ENCODE assay signal across 8 cellular contexts in genomic region chr17:4967539-4968165, GRCh38. TPM values are rescaled to one million over a fixed set of nuclear protein-coding genes. Genes with fewer than 3 reads are reported as not detected.
DNase-seq lines count a peak whose midpoint lies in the region; ATAC-seq, FAIRE-seq and TF ChIP-seq lines count a peak whose summit lies in the region.

A gene with protein sequence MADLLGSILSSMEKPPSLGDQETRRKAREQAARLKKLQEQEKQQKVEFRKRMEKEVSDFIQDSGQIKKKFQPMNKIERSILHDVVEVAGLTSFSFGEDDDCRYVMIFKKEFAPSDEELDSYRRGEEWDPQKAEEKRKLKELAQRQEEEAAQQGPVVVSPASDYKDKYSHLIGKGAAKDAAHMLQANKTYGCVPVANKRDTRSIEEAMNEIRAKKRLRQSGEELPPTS (minus strand): TSS chr17:4967817. CDS start chr17:4967804, 13 bp downstream.

- H4K5ac ChIP-seq in H1 (ENCODE audit: insufficient read length, low read depth, low read length), result peak within 1 kb of the TSS; percentile 95

- H3K27me3 ChIP-seq in H1 (replicated peaks in 1 of 4; ENCODE audit: control insufficient read depth in 3 of 4, extremely low read depth in 1 of 4, insufficient read depth in 3 of 4, low read length in 3 of 4), result peaks cover 0 to 4% (median under 1%) of the 10 kb centered on the region in 4 experiments; a peak in 3 of 7 replicates

- peaks cover 19% of the 10 kb centered on the region; the same call in 1 of the 2 replicates for H3K23me2 ChIP-seq in H1 (ENCODE audit: low read depth, low read length)

- peaks cover 0 to 11% (median 0%) of the 10 kb centered on the region in 4 experiments; a peak in 1 of 8 replicates for H3K36me3 ChIP-seq in H1 (ENCODE audit: control insufficient read depth in 2 of 4, insufficient read depth in 4 of 4, low read length in 3 of 4)

- no peak within 1 kb of the TSS for H3K23ac ChIP-seq in H1 (ENCODE audit: insufficient read length)

- peak within 1 kb of the TSS; percentile 96 for H3K27ac ChIP-seq in H1 (ENCODE audit: low read depth, low read length)

- POLR2A ChIA-PET in H1 (lab: Charles Lee; ENCODE audit: partially characterized antibody), result interaction anchor here (0.7 to 32.4 kb wide), 18 partner anchors 11 to 185 kb away, joined by 3 to 987 read pairs (median 4); partner anchors contain the start of genes C17orf107, CAMTA2, ENO3 and INCA1

- peak within 1 kb of the TSS; percentile 99; the same call in 1 of the 2 replicates for H2BK15ac ChIP-seq in H1 (ENCODE audit: low read length)

- FAIRE-seq in H1 (lab: Jason Lieb, UNC), result no peak

- TF ChIP-seq POLR2A in H1 (IDR thresholded peaks at IDR 0.05; ENCODE audit: control extremely low read depth in 1 of 2, low read depth in 2 of 2, low read length in 2 of 2), result peak; percentile 82 to 94

- peak within 1 kb of the TSS; percentile 76 for H3K4ac ChIP-seq in H1 (replicated peaks; ENCODE audit: insufficient read length, low read depth, low read length)

- peaks cover 0 to 16% of the 10 kb centered on the region in 2 experiments; a peak in 2 of 4 replicates for H3K79me2 ChIP-seq in H1 (ENCODE audit: control insufficient read depth in 1 of 2, insufficient read depth in 2 of 2, low read length in 2 of 2)

- TF ChIP-seq RAD21 in H1 (IDR thresholded peaks at IDR 0.05 in 1 of 2, conservative IDR thresholded peaks at IDR 0.05 in 1 of 2; ENCODE audit: low read depth in 2 of 2, low read length in 2 of 2), result peak; percentile 40 to 41; a peak in 3 of 4 replicates

- peaks cover 2 to 16% (median 8%) of the 10 kb centered on the region in 4 experiments for H3K4me1 ChIP-seq in H1 (replicated peaks in 1 of 4; ENCODE audit: control insufficient read depth in 3 of 4, insufficient read depth in 4 of 4, low read length in 3 of 4)

- TF ChIP-seq EP300 in H1 (IDR thresholded peaks at IDR 0.05; ENCODE audit: borderline replicate concordance in 1 of 2, low read depth in 2 of 2, low read length in 2 of 2), result peak in 1 of 2 experiments; percentile 28; a peak in 1 of 3 replicates

- H2BK20ac ChIP-seq in H1 (ENCODE audit: low read length), result peak within 1 kb of the TSS; percentile 48; the same call in 1 of the 2 replicates

- H3K18ac ChIP-seq in H1 (ENCODE audit: extremely low read depth, low read length), result peak within 1 kb of the TSS; percentile 100

- H3K56ac ChIP-seq in H1 (replicated peaks; ENCODE audit: insufficient read length, low read depth, low read length), result peak within 1 kb of the TSS; percentile 83

- DNase-seq in COR-L47 (lab: John Stamatoyannopoulos, UW) (peak; percentile 80), HT1080 (ENCODE audit: low read depth) (peak; percentile 96), NOMO-1 treated with dmso at 0.1 percent for 144 hours (lab: John Stamatoyannopoulos, UW; ENCODE audit: unreplicated experiment) (peak; percentile 92), H1 (ENCODE audit: low read depth in 1 of 2, low spot score in 2 of 2) (peak; percentile 90 to 98), mesenteric fat pad (ENCODE audit: low spot score) (peak; percentile 96)
- peak; percentile 86 to 89 (median 86) for DNase-seq in activated CD8-positive, alpha-beta memory T cell treated with anti-CD3 and anti-CD28 coated beads for 48 hours (ENCODE audit: low read depth in 2 of 3, low spot score in 2 of 3)
- peak; percentile 87 for DNase-seq in stimulated activated CD8-positive, alpha-beta memory T cell treated with anti-CD3 and anti-CD28 coated beads, Interleukin-15, amount 100 ng/mL, for 1 hour (ENCODE audit: low read depth)

- H2BK120ac ChIP-seq in H1 (replicated peaks; ENCODE audit: low read depth, low read length), result no peak within 1 kb of the TSS

- peak within 1 kb of the TSS; percentile 99 for H2BK5ac ChIP-seq in H1 (ENCODE audit: low read depth, low read length)

- WGBS in H1 (ENCODE audit: extremely low coverage in 1 of 2, insufficient coverage in 1 of 2, insufficient read length in 1 of 2, insufficient replicate concordance in 2 of 2, low coverage in 1 of 2, low lambda C conversion rate in 2 of 2, missing lambda C conversion rate in 1 of 2), 2 experiments, result 3% methylated on average over 42 of the region's 43 CpGs; no CpG with 5 or more reads in 1 of the 2 experiments

- TF ChIP-seq CTCF in H1 (IDR thresholded peaks at IDR 0.05; ENCODE audit: control extremely low read depth in 1 of 3, insufficient read depth in 1 of 3, low read depth in 1 of 3, low read length in 3 of 3), result no peak

- peaks cover 2 to 6% of the 10 kb centered on the region in 2 experiments for H4K20me1 ChIP-seq in H1 (replicated peaks in 1 of 2; ENCODE audit: control insufficient read depth in 1 of 2, insufficient read depth in 2 of 2, low read length in 2 of 2)

- H3K79me1 ChIP-seq in H1 (ENCODE audit: low read depth, low read length), result peaks cover 3% of the 10 kb centered on the region; the same call in 1 of the 2 replicates

- peak within 1 kb of the TSS; percentile 29 for H3K14ac ChIP-seq in H1 (ENCODE audit: insufficient read length)

- CTCF ChIA-PET in H1 (lab: Charles Lee; ENCODE audit: partially characterized antibody), result interaction anchor here (0.6 to 7.3 kb wide), 9 partner anchors 10 to 197 kb away, joined by 3 to 41 read pairs (median 6); partner anchors contain the start of genes ENO3, PFN1 and SLC25A11

- no peaks in the 10 kb centered on the region for H3K9me3 ChIP-seq in H1 (ENCODE audit: insufficient read depth in 2 of 2, low read depth in 1 of 2, low read length in 1 of 2)

- peak; percentile 50 for ATAC-seq in GM21367 (IDR thresholded peaks at IDR 0.05; ENCODE audit: unreplicated experiment)

- H3K4me2 ChIP-seq in H1 (ENCODE audit: insufficient read depth in 1 of 2, low read depth in 2 of 2, low read length in 2 of 2), result peak within 1 kb of the TSS; percentile 92 to 99

- peak within 1 kb of the TSS; percentile 97 for H4K91ac ChIP-seq in H1 (replicated peaks; ENCODE audit: insufficient read length, low read length)

- no peak within 1 kb of the TSS for H2AFZ ChIP-seq in H1 (ENCODE audit: low read length)

- H3K4me3 ChIP-seq in H1 (ENCODE audit: extremely low read depth in 1 of 4, insufficient read depth in 2 of 4, low read depth in 3 of 4, low read length in 4 of 4), result peak within 1 kb of the TSS; percentile 71 to 90 (median 85)

- peak within 1 kb of the TSS; percentile 86 to 98 (median 92) for H3K9ac ChIP-seq in H1 (replicated peaks in 1 of 4; ENCODE audit: extremely low read depth in 1 of 4, low read depth in 3 of 4, low read length in 3 of 4)

- H2BK12ac ChIP-seq in H1 (ENCODE audit: low read depth, low read length), result peak within 1 kb of the TSS; percentile 99

- H2AK5ac ChIP-seq in H1 (ENCODE audit: low read depth, low read length), result peak within 1 kb of the TSS; percentile 75

- H4K8ac ChIP-seq in H1 (ENCODE audit: extremely low read depth, insufficient read depth, low read length), result peak within 1 kb of the TSS; percentile 97

TF ChIP-seq in H1, 55 proteins besides CTCF, POLR2A, EP300 and RAD21 (continues in another document):
- TF ChIP-seq TEAD4 (IDR thresholded peaks at IDR 0.05; ENCODE audit: low read depth, low read length) (peak; percentile 64; the same call in 1 of the 2 replicates), POLR2AphosphoS5 (IDR thresholded peaks at IDR 0.05; ENCODE audit: low read depth, low read length) (peak; percentile 81), HDAC2 (IDR thresholded peaks at IDR 0.05; ENCODE audit: borderline replicate concordance in 1 of 2, low read depth in 2 of 2, low read length in 2 of 2) (no peak; a peak in 1 of 4 replicates), SRF (IDR thresholded peaks at IDR 0.05; ENCODE audit: low read depth, low read length) (peak; percentile 43; the same call in 1 of the 2 replicates), ASH2L (IDR thresholded peaks at IDR 0.05; ENCODE audit: low read length) (peak; percentile 16), EZH2 (IDR thresholded peaks at IDR 0.05; ENCODE audit: low read depth, low read length, severe bottlenecking) (no peak), TAF7 (optimal IDR thresholded peaks at IDR 0.05; ENCODE audit: borderline replicate concordance, low read depth, low read length) (peak; percentile 77), RBBP5 (IDR thresholded peaks at IDR 0.05; ENCODE audit: borderline replicate concordance, low read depth, low read length) (peak; percentile 11; the same call in 1 of the 2 replicates), SP2 (IDR thresholded peaks at IDR 0.05; ENCODE audit: low read length) (peak; percentile 3; the same call in 1 of the 2 replicates), EGR1 (IDR thresholded peaks at IDR 0.05; ENCODE audit: borderline replicate concordance, low read depth, low read length) (peak; percentile 85; the same call in 1 of the 2 replicates), TBP (IDR thresholded peaks at IDR 0.05; ENCODE audit: low read depth, low read length) (peak; percentile 69; the same call in 1 of the 2 replicates), KDM5A (IDR thresholded peaks at IDR 0.05; ENCODE audit: low read length) (peak; percentile 65), PHF8 (conservative IDR thresholded peaks at IDR 0.05; ENCODE audit: low read depth, low read length) (peak; percentile 93), SAP30 (IDR thresholded peaks at IDR 0.05; ENCODE audit: insufficient read depth, insufficient replicate concordance, low read length) (peak; percentile 45), CEBPB (IDR thresholded peaks at IDR 0.05; ENCODE audit: low read depth, low read length) (no peak), CBX5 (IDR thresholded peaks at IDR 0.05; ENCODE audit: low read depth, low read length) (no peak), GTF2F1 (IDR thresholded peaks at IDR 0.05; ENCODE audit: borderline replicate concordance, low read depth, low read length) (peak; percentile 63; the same call in 1 of the 2 replicates), FOSL1 (IDR thresholded peaks at IDR 0.05; ENCODE audit: insufficient read depth, low read depth, low read length) (no peak)
- TF ChIP-seq, protein P1, sequence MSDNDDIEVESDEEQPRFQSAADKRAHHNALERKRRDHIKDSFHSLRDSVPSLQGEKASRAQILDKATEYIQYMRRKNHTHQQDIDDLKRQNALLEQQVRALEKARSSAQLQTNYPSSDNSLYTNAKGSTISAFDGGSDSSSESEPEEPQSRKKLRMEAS (IDR thresholded peaks at IDR 0.05), result peak; percentile 81

RNA-seq across cellular contexts. Expression of the gene that starts here (rescaled TPM):
- total RNA-seq in HT1080 (2014; rRNA removed; shearing (Covaris generic)), result 75.6 and 81.8 TPM in 2 replicates
- polyA plus RNA-seq in HT1080 (2015; cell fraction: cytosol; rRNA removed), result 60.9 and 63.2 TPM in 2 replicates
- 66.6 and 81.1 TPM in 2 replicates for polyA plus RNA-seq in HT1080 (2015; cell fraction: nucleus; rRNA removed)
- total RNA-seq in H1 (2021; fragmentation: NEBNext Ultra II Directional; extraction: Animal tissue kit (Norgen Biotek cat#: 25700)), result 81.9 and 83.6 TPM in 2 replicates
- 74.2 and 82.1 TPM in 2 replicates for polyA plus RNA-seq in H1 (2011; rRNA removed)
- polyA plus RNA-seq in H1 (2011; cell fraction: cytosol; rRNA removed), result 133 TPM
- polyA plus RNA-seq in H1 (2011; cell fraction: nucleus; rRNA removed), result 62.7 TPM
- 74.8 to 109 TPM (median 102 TPM) in 4 replicates for polyA plus RNA-seq in H1 (2012, experiment 1 of 2)
- 70.1 TPM for polyA plus RNA-seq in H1 (2012, experiment 2 of 2)
- 60.5 TPM for polyA plus RNA-seq in H1 (2013, experiment 1 of 2)
- polyA plus RNA-seq in H1 (2013, experiment 2 of 2), result 60.7 TPM
- 24.3 and 26.5 TPM in 2 replicates for polyA minus RNA-seq in H1 (2011; rRNA and poly(A)+ RNA removed)
- polyA minus RNA-seq in H1 (2011; cell fraction: cytosol; rRNA and poly(A)+ RNA removed), result 22.8 TPM
- 21.9 TPM for polyA minus RNA-seq in H1 (2011; cell fraction: nucleus; rRNA and poly(A)+ RNA removed)
- 55.5 TPM for total RNA-seq in mesenteric fat pad

Comparison
In these comparisons a context has a peak if more than half of its experiments do, and no peak if none do; other contexts are left out.
1. Peak in every context shown above with its lines: DNase-seq, ATAC-seq, H3K4me3 ChIP-seq and H3K27ac ChIP-seq.